8 cellular contexts compared by ENCODE assay signal in genomic region chr15:36501063-36501678, GRCh38.
A peak's percentile ranks its signal among the peaks of the same experiment; 100 is the strongest.
DNase-seq lines count a peak whose midpoint lies in the region; ATAC-seq and TF ChIP-seq lines count a peak whose summit lies in the region.

No MANE protein-coding gene starts in this region.

- TF ChIP-seq CTCF in WI38 (IDR thresholded peaks at IDR 0.05; ENCODE audit: low read depth, low read length) (peak; percentile 67), glutamatergic neuron (IDR thresholded peaks at IDR 0.05; ENCODE audit: partially characterized antibody, unreplicated experiment) (peak; percentile 65), psoas muscle (IDR thresholded peaks at IDR 0.05) (peak; percentile 84)

- H3K4me1 ChIP-seq in psoas muscle = no peaks in the 10 kb centered on the region

- H3K36me3 ChIP-seq in psoas muscle (ENCODE audit: insufficient read depth in 1 of 2, low read depth in 1 of 2) = no peaks in the 10 kb centered on the region

- no peak overlapping the region for H3K4me3 ChIP-seq in WI38 (ENCODE audit: low read depth, low read length)
- no peak overlapping the region for H3K4me3 ChIP-seq in psoas muscle

- H3K36me3 Mint-ChIP-seq in glutamatergic neuron (ENCODE audit: unreplicated experiment) = no peaks in the 10 kb centered on the region

- no peaks in the 10 kb centered on the region for H3K27me3 Mint-ChIP-seq in glutamatergic neuron (ENCODE audit: unreplicated experiment)

- H3K4me1 Mint-ChIP-seq in glutamatergic neuron (ENCODE audit: low read depth, unreplicated experiment) = peaks cover 23% of the 10 kb centered on the region

- no peak overlapping the region for H3K27ac Mint-ChIP-seq in glutamatergic neuron (ENCODE audit: unreplicated experiment)

- peaks cover 0 to 11% (median 0%) of the 10 kb centered on the region in 3 donors for H3K27me3 ChIP-seq in psoas muscle (ENCODE audit: insufficient read depth in 3 of 3, low read length in 2 of 3)

- peak; percentile 58 for DNase-seq in AML-193 (lab: John Stamatoyannopoulos, UW)
- DNase-seq in NCI-H2171 (lab: John Stamatoyannopoulos, UW) = peak; percentile 39
- no peak for DNase-seq in glutamatergic neuron
- no peak for DNase-seq in psoas muscle
- no peak for DNase-seq in stimulated activated CD4-positive, alpha-beta T cell treated with anti-CD3 and anti-CD28 coated beads, Interleukin-4, amount 100 ng/mL, for 4 hours

- ATAC-seq in GM18517 (IDR thresholded peaks at IDR 0.05; ENCODE audit: unreplicated experiment) (peak; percentile 64), HG03108 (IDR thresholded peaks at IDR 0.05; ENCODE audit: unreplicated experiment) (peak; percentile 61), psoas muscle (peak; percentile 83 to 95 (median 94))

- no peak overlapping the region for H3K4me3 Mint-ChIP-seq in glutamatergic neuron (ENCODE audit: unreplicated experiment)

- H3K27ac ChIP-seq in psoas muscle = no peak overlapping the region

- H3K9me3 ChIP-seq in psoas muscle = no peaks in the 10 kb centered on the region

- intact Hi-C loops in psoas muscle (cut with DNase I) = loop anchor here (2.0 to 10.0 kb wide), 2 partner anchors 384 to 634 kb away; no protein-coding TSS in a partner anchor

- no peaks in the 10 kb centered on the region for H3K9me3 Mint-ChIP-seq in glutamatergic neuron (ENCODE audit: unreplicated experiment)

- WGBS in psoas muscle, 3 donors = 23 to 32% (median 24%) methylated on average over 5 of the region's 5 CpGs

Comparison
In these comparisons a context has a peak if more than half of its experiments do, and no peak if none do; other contexts are left out.
1. DNase-seq: peak in AML-193 (2 of 2) and NCI-H2171 (single experiment); none in glutamatergic neuron (single experiment), psoas muscle (0 of 2) and stimulated activated CD4-positive, alpha-beta T cell treated with anti-CD3 and anti-CD28 coated beads, Interleukin-4, amount 100 ng/mL, for 4 hours (0 of 2).
2. Peak in every context shown above with its lines, with median percentiles within 50 percentile points of each other: ATAC-seq and CTCF ChIP-seq.